12 cellular contexts compared by ENCODE assay signal in the genomic region with DNA sequence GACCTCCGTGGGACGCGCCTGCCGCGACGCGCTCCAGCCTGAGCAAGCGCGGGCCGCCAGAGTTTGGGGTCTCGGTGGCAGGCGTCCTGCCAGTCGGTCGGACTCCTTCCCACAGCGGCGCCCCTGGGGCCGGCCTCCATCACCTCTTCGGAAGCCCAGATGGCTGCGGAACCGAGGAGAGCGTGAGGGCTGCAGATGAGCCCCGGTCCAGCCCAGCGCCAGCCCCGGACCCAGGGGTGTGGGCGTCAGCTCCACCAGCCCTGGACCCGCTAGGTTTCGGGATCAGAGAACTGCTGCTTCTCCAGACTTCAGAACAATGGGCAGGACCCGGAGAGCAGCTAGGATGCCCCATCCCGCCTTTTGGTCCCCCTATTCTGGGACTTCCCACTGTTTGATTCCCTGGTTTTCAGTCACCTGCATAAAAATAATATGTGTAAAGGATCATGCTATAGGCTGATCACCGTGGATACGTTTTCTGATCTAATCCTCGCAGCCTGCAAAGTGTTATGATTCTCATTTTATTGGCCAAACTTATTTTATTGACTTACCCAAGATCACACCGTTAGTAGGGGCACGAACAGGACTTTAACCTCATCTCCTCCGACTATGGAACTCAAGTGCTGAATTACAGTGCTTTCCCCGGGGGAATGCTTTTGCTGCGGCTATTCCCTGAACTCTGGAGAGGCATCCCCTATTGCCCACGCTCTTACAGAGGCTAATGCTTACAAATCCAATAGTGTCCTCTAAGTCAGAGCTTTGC. TPM values are rescaled to one million over a fixed set of nuclear protein-coding genes. Genes with fewer than 3 reads are reported as not detected.
DNase-seq lines count a peak whose midpoint lies in the region; ATAC-seq and TF ChIP-seq lines count a peak whose summit lies in the region.
"Had no signal": no experiment of that assay in that cellular context is flagged by ENCODE, and none has a peak within 500 bp of the region (broad histone marks: within the 10 kb centered on the region; RNA-seq: fewer than 3 reads in every experiment).

No MANE protein-coding gene starts in this region.

- no peak overlapping the region for H2AFZ ChIP-seq in SK-N-SH (ENCODE audit: low read depth)

- DNase-seq in SK-N-SH (peak; percentile 31), HFFc6 (no peak), nephron progenitor cell (no peak), hepatic stellate cell (ENCODE audit: low spot score) (no peak), kidney tubule cell (ENCODE audit: low spot score) (no peak)
- no peak for DNase-seq in effector memory CD8-positive, alpha-beta T cell
- DNase-seq: NCI-H187 had no signal

- no peak overlapping the region for H3K27ac Mint-ChIP-seq in HFFc6
- no peak overlapping the region for H3K27ac Mint-ChIP-seq in effector memory CD8-positive, alpha-beta T cell
- no peak overlapping the region for H3K27ac Mint-ChIP-seq in nephron progenitor cell

- POLR2A ChIA-PET in SK-N-SH (lab: Yijun Ruan, JAX): no interaction called here

- no peak for ATAC-seq in SK-N-SH treated with all-trans-retinoic acid at 6 μM for 48 hours
- ATAC-seq in effector memory CD8-positive, alpha-beta T cell (replicated peaks): no peak
- ATAC-seq in GM21447 (IDR thresholded peaks at IDR 0.05; ENCODE audit: unreplicated experiment): no peak

- peaks cover 53% of the 10 kb centered on the region for H3K27me3 Mint-ChIP-seq in HFFc6 (ENCODE audit: insufficient read depth)
- peaks cover 38 to 66% of the 10 kb centered on the region in 2 donors for H3K27me3 Mint-ChIP-seq in effector memory CD8-positive, alpha-beta T cell
- H3K27me3 Mint-ChIP-seq in nephron progenitor cell (ENCODE audit: low read depth, poor library complexity): peaks cover 98% of the 10 kb centered on the region

- H4K20me1 ChIP-seq in SK-N-SH (ENCODE audit: insufficient read depth): no peaks in the 10 kb centered on the region

- CTCF ChIA-PET in SK-N-SH (lab: Yijun Ruan, JAX): interaction anchor here (0.7 to 8.4 kb wide), 4 partner anchors 15 to 295 kb away, joined by 3 to 69 read pairs (median 3); no protein-coding TSS in a partner anchor

- no peaks in the 10 kb centered on the region for H3K36me3 ChIP-seq in SK-N-SH (replicated peaks in 1 of 2; ENCODE audit: control insufficient read depth in 1 of 2, insufficient read depth in 2 of 2, low read length in 1 of 2)

- H3F3A ChIP-seq in SK-N-SH (replicated peaks; ENCODE audit: insufficient read depth): no peaks in the 10 kb centered on the region

- H3K27me3 ChIP-seq in SK-N-SH (ENCODE audit: insufficient read depth): peaks cover 33% of the 10 kb centered on the region

- no peaks in the 10 kb centered on the region for H3K9me3 Mint-ChIP-seq in HFFc6
- H3K9me3 Mint-ChIP-seq in effector memory CD8-positive, alpha-beta T cell: no peaks in the 10 kb centered on the region
- H3K9me3 Mint-ChIP-seq in nephron progenitor cell: peaks cover 21% of the 10 kb centered on the region

- TF ChIP-seq RAD21 in SK-N-SH (IDR thresholded peaks at IDR 0.05; ENCODE audit: low read length): no peak

- TF ChIP-seq CTCF in SK-N-SH (IDR thresholded peaks at IDR 0.05) (no peak), HFFc6 (IDR thresholded peaks at IDR 0.05) (no peak), nephron progenitor cell (IDR thresholded peaks at IDR 0.05) (no peak)

- H3K4me1 Mint-ChIP-seq in HFFc6 (ENCODE audit: low read depth) (peaks cover 25% of the 10 kb centered on the region), nephron progenitor cell (peaks cover 17% of the 10 kb centered on the region)
- H3K4me1 Mint-ChIP-seq in effector memory CD8-positive, alpha-beta T cell (ENCODE audit: low read depth in 2 of 2): peaks cover 20 to 21% of the 10 kb centered on the region in 2 donors

- H3K9me3 ChIP-seq in SK-N-SH: no peaks in the 10 kb centered on the region
- H3K9me3 ChIP-seq: right lobe of liver had no signal

- TF ChIP-seq EP300 in SK-N-SH (IDR thresholded peaks at IDR 0.05; ENCODE audit: borderline replicate concordance in 1 of 2, low read depth in 1 of 2, low read length in 1 of 2): no peak

- no peaks in the 10 kb centered on the region for H3K9me2 ChIP-seq in SK-N-SH

- H3K4me3 ChIP-seq in SK-N-SH (ENCODE audit: low read depth in 2 of 2, low read length in 1 of 2): no peak overlapping the region

- whole genome bisulfite sequencing in SK-N-SH (ENCODE audit: low lambda C conversion rate): 94% methylated on average over 23 of the region's 38 CpGs

- no peak overlapping the region for H3K9ac ChIP-seq in SK-N-SH

- no peak overlapping the region for H3K27ac ChIP-seq in SK-N-SH (ENCODE audit: low read depth in 2 of 2, low read length in 1 of 2)
- H3K27ac ChIP-seq: right lobe of liver had no signal

- peak overlapping the region; percentile 59 for H3K4me3 Mint-ChIP-seq in HFFc6
- peak overlapping the region; percentile 37 to 53 for H3K4me3 Mint-ChIP-seq in effector memory CD8-positive, alpha-beta T cell
- H3K4me3 Mint-ChIP-seq in nephron progenitor cell: peak overlapping the region; percentile 52

- H3K79me2 ChIP-seq in SK-N-SH (ENCODE audit: insufficient read depth): no peaks in the 10 kb centered on the region

- H3K4me1 ChIP-seq in SK-N-SH (ENCODE audit: control insufficient read depth in 1 of 2, insufficient read depth in 2 of 2, low read depth in 1 of 2, low read length in 1 of 2): peaks cover 0 to 8% of the 10 kb centered on the region in 2 experiments; a peak in 1 of 4 replicates

- no peak overlapping the region for H3K4me2 ChIP-seq in SK-N-SH

- H3K36me3 Mint-ChIP-seq in HFFc6 (ENCODE audit: low read depth) (no peaks in the 10 kb centered on the region; the same call in 1 of the 2 replicates), nephron progenitor cell (ENCODE audit: low read depth) (peaks cover 17% of the 10 kb centered on the region)
- peaks cover 4% of the 10 kb centered on the region for H3K36me3 Mint-ChIP-seq in effector memory CD8-positive, alpha-beta T cell (ENCODE audit: insufficient read depth)

TF ChIP-seq in SK-N-SH, 30 proteins besides CTCF, POLR2A, EP300 and RAD21 (continues in another document):
- TF ChIP-seq TEAD4 (IDR thresholded peaks at IDR 0.05; ENCODE audit: borderline replicate concordance, insufficient read depth) (no peak), EZH2phosphoT487 (IDR thresholded peaks at IDR 0.05; ENCODE audit: borderline replicate concordance, low read depth) (no peak), RCOR1 (IDR thresholded peaks at IDR 0.05; ENCODE audit: low read length) (no peak), RFX5 (IDR thresholded peaks at IDR 0.05; ENCODE audit: low read length) (no peak), TCF12 (IDR thresholded peaks at IDR 0.05) (no peak), MEF2A (IDR thresholded peaks at IDR 0.05; ENCODE audit: borderline replicate concordance, low read depth) (no peak), RXRA (IDR thresholded peaks at IDR 0.05; ENCODE audit: borderline replicate concordance, low read depth) (no peak)
- TF ChIP-seq, protein P1, sequence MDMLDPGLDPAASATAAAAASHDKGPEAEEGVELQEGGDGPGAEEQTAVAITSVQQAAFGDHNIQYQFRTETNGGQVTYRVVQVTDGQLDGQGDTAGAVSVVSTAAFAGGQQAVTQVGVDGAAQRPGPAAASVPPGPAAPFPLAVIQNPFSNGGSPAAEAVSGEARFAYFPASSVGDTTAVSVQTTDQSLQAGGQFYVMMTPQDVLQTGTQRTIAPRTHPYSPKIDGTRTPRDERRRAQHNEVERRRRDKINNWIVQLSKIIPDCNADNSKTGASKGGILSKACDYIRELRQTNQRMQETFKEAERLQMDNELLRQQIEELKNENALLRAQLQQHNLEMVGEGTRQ (IDR thresholded peaks at IDR 0.05; ENCODE audit: borderline replicate concordance, low read depth, low read length): no peak

TF ChIP-seq in SK-N-SH treated with all-trans-retinoic acid at 6 μM for 48 hours, 23 proteins besides CTCF, POLR2A, EP300 and RAD21 (continues in another document):
- TF ChIP-seq ZFP30 (CRISPR knock-in tag; IDR thresholded peaks at IDR 0.05) (no peak), ZNF565 (CRISPR knock-in tag; conservative IDR thresholded peaks at IDR 0.05; ENCODE audit: low read depth) (no peak), TCF4 (CRISPR knock-in tag; IDR thresholded peaks at IDR 0.05; ENCODE audit: borderline replicate concordance) (no peak), PPARA (CRISPR knock-in tag; IDR thresholded peaks at IDR 0.05; ENCODE audit: borderline replicate concordance) (no peak), RARB (CRISPR knock-in tag; IDR thresholded peaks at IDR 0.05) (no peak), ZNF8 (CRISPR knock-in tag; IDR thresholded peaks at IDR 0.05) (no peak), SNAI2 (CRISPR knock-in tag; IDR thresholded peaks at IDR 0.05) (no peak)
- TF ChIP-seq, protein P2, sequence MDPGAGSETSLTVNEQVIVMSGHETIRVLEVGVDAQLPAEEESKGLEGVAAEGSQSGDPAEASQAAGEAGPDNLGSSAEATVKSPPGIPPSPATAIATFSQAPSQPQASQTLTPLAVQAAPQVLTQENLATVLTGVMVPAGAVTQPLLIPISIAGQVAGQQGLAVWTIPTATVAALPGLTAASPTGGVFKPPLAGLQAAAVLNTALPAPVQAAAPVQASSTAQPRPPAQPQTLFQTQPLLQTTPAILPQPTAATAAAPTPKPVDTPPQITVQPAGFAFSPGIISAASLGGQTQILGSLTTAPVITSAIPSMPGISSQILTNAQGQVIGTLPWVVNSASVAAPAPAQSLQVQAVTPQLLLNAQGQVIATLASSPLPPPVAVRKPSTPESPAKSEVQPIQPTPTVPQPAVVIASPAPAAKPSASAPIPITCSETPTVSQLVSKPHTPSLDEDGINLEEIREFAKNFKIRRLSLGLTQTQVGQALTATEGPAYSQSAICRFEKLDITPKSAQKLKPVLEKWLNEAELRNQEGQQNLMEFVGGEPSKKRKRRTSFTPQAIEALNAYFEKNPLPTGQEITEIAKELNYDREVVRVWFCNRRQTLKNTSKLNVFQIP (CRISPR knock-in tag; IDR thresholded peaks at IDR 0.05; ENCODE audit: borderline replicate concordance, low read depth): no peak

RNA-seq across cellular contexts. Expression of a gene that starts 2.8 kb away (rescaled TPM):
- polyA plus RNA-seq in SK-N-SH (2012; rRNA removed): not detected in 2 replicates
- polyA plus RNA-seq in SK-N-SH (2012; cell fraction: cytosol; rRNA removed): not detected in 2 replicates
- not detected in 2 replicates for polyA plus RNA-seq in SK-N-SH (2012; cell fraction: nucleus; rRNA removed)
- total RNA-seq in HFFc6 (2021; fragmentation: NEBNext Ultra II Directional; extraction: Animal tissue kit (Norgen Biotek cat#: 25700)): under 1 TPM in 5 of 6 experiments, not detected in 1; 0.05 to 0.22 (median 0.13) TPM
- total RNA-seq: fibroblast of villous mesenchyme; T-helper 2 cell treated with Interferon-gamma antibody and Interleukin-4, amounts not matched to agents 100 ng/mL and 5 ng/mL, for 36 hours had no signal

RNA-seq across cellular contexts. Expression of a gene that starts 10.3 kb away (rescaled TPM):
- polyA plus RNA-seq in SK-N-SH (2012; rRNA removed): not detected in 2 replicates
- not detected in 2 replicates for polyA plus RNA-seq in SK-N-SH (2012; cell fraction: cytosol; rRNA removed)
- polyA plus RNA-seq in SK-N-SH (2012; cell fraction: nucleus; rRNA removed): 0.11 TPM in 1 of 2 replicates, not detected in the other
- total RNA-seq in HFFc6 (2021; fragmentation: NEBNext Ultra II Directional; extraction: Animal tissue kit (Norgen Biotek cat#: 25700)): not detected
- total RNA-seq: fibroblast of villous mesenchyme; T-helper 2 cell treated with Interferon-gamma antibody and Interleukin-4, amounts not matched to agents 100 ng/mL and 5 ng/mL, for 36 hours had no signal
